In the genomic region with DNA sequence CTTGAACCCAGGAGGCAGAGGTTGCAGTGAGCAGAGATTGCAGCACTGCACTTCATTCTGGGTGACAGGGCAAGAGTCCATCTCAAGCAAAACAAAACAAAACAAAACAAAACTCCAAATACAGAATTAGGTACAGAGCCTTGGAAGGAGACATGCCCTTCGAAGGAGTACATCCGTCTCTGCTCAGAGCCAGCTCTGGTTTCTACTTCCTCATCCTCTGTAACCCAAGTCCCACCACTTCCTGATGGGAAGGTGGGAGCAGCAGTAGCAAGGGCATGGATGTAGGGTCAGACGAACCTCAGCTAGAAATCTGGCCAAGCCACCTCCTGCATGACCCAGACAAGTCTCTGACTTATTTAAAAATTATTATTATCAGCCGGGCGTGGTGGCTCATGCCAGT, we compare ENCODE assay signal across 20 cellular contexts.
"Had no signal": no experiment of that assay in that cellular context is flagged by ENCODE, and none has a peak within 500 bp of the region (broad histone marks: within the 10 kb centered on the region; RNA-seq: fewer than 3 reads in every experiment).

No MANE protein-coding gene starts in this region.

- H3K4me3 ChIP-seq: coronary artery, esophagus squamous epithelium, gastrocnemius medialis, psoas muscle, right atrium auricular region, upper lobe of left lung had no signal

- H3K4me3 Mint-ChIP-seq: activated CD4-positive, alpha-beta memory T cell treated with anti-CD3 and anti-CD28 coated beads, Interleukin-2, amount 10 ng/mL, durations not matched to agents 7 days and 5 days; activated CD4-positive, alpha-beta T cell treated with anti-CD3 and anti-CD28 coated beads, Interleukin-2, amount 10 ng/mL, durations not matched to agents 24 days and 14 days; activated CD8-positive, alpha-beta memory T cell treated with anti-CD3 and anti-CD28 coated beads, Interleukin-2, amount 10 ng/mL, durations not matched to agents 7 days and 5 days; activated naive CD4-positive, alpha-beta T cell treated with anti-CD3 and anti-CD28 coated beads, Interleukin-2, amount 10 ng/mL, durations not matched to agents 7 days and 5 days; activated naive CD8-positive, alpha-beta T cell treated with anti-CD3 and anti-CD28 coated beads, Interleukin-2, amount 50 U/mL, for 24 hours; memory B cell; natural killer cell treated with Interleukin-12 subunit alpha and Interleukin-12 subunit beta and Interleukin-15 and Interleukin-18, amount 100 ng/mL, for 72 hours had no signal

- H3K4me1 Mint-ChIP-seq: activated CD4-positive, alpha-beta memory T cell treated with anti-CD3 and anti-CD28 coated beads, Interleukin-2, amount 10 ng/mL, durations not matched to agents 7 days and 5 days; activated CD4-positive, alpha-beta T cell treated with anti-CD3 and anti-CD28 coated beads, Interleukin-2, amount 10 ng/mL, durations not matched to agents 24 days and 14 days; activated CD8-positive, alpha-beta memory T cell treated with anti-CD3 and anti-CD28 coated beads, Interleukin-2, amount 10 ng/mL, durations not matched to agents 7 days and 5 days; activated naive CD4-positive, alpha-beta T cell treated with anti-CD3 and anti-CD28 coated beads, Interleukin-2, amount 10 ng/mL, durations not matched to agents 7 days and 5 days; activated naive CD8-positive, alpha-beta T cell treated with anti-CD3 and anti-CD28 coated beads, Interleukin-2, amount 50 U/mL, for 24 hours; memory B cell had no signal

- H3K27ac ChIP-seq: coronary artery, esophagus squamous epithelium, gastrocnemius medialis, psoas muscle, right atrium auricular region, upper lobe of left lung had no signal

- ATAC-seq: activated CD8-positive, alpha-beta memory T cell treated with anti-CD3 and anti-CD28 coated beads, Interleukin-2, amount 10 ng/mL, durations not matched to agents 7 days and 5 days; activated naive CD8-positive, alpha-beta T cell treated with anti-CD3 and anti-CD28 coated beads, Interleukin-2, amount 50 U/mL, for 24 hours; gastrocnemius medialis; natural killer cell treated with Interleukin-12 subunit alpha and Interleukin-12 subunit beta and Interleukin-15 and Interleukin-18, amount 100 ng/mL, for 72 hours; psoas muscle; stimulated activated naive CD8-positive, alpha-beta T cell treated with anti-CD3 and anti-CD28 coated beads, Interleukin-15, Interleukin-2, amounts not matched to agents 100 U/mL and 50 U/mL, for 24 hours had no signal

- H3K9me3 Mint-ChIP-seq: activated CD4-positive, alpha-beta memory T cell treated with anti-CD3 and anti-CD28 coated beads, Interleukin-2, amount 10 ng/mL, durations not matched to agents 7 days and 5 days; activated CD4-positive, alpha-beta T cell treated with anti-CD3 and anti-CD28 coated beads, Interleukin-2, amount 10 ng/mL, durations not matched to agents 24 days and 14 days; activated naive CD4-positive, alpha-beta T cell treated with anti-CD3 and anti-CD28 coated beads, Interleukin-2, amount 10 ng/mL, durations not matched to agents 7 days and 5 days; activated naive CD8-positive, alpha-beta T cell treated with anti-CD3 and anti-CD28 coated beads, Interleukin-2, amount 50 U/mL, for 24 hours; memory B cell; natural killer cell treated with Interleukin-12 subunit alpha and Interleukin-12 subunit beta and Interleukin-15 and Interleukin-18, amount 100 ng/mL, for 72 hours had no signal

- H3K9me3 ChIP-seq: esophagus squamous epithelium, gastrocnemius medialis, psoas muscle, right atrium auricular region, upper lobe of left lung had no signal

- H3K27ac Mint-ChIP-seq: activated CD4-positive, alpha-beta memory T cell treated with anti-CD3 and anti-CD28 coated beads, Interleukin-2, amount 10 ng/mL, durations not matched to agents 7 days and 5 days; activated CD4-positive, alpha-beta T cell treated with anti-CD3 and anti-CD28 coated beads, Interleukin-2, amount 10 ng/mL, durations not matched to agents 24 days and 14 days; activated CD8-positive, alpha-beta memory T cell treated with anti-CD3 and anti-CD28 coated beads, Interleukin-2, amount 10 ng/mL, durations not matched to agents 7 days and 5 days; activated naive CD4-positive, alpha-beta T cell treated with anti-CD3 and anti-CD28 coated beads, Interleukin-2, amount 10 ng/mL, durations not matched to agents 7 days and 5 days; activated naive CD8-positive, alpha-beta T cell treated with anti-CD3 and anti-CD28 coated beads, Interleukin-2, amount 50 U/mL, for 24 hours; memory B cell; natural killer cell treated with Interleukin-12 subunit alpha and Interleukin-12 subunit beta and Interleukin-15 and Interleukin-18, amount 100 ng/mL, for 72 hours had no signal

- DNase-seq: activated CD4-positive, alpha-beta memory T cell treated with anti-CD3 and anti-CD28 coated beads, Interleukin-2, amount 10 ng/mL, durations not matched to agents 7 days and 5 days; activated CD4-positive, alpha-beta T cell treated with anti-CD3 and anti-CD28 coated beads, Interleukin-2, amount 10 ng/mL, durations not matched to agents 24 days and 14 days; activated CD8-positive, alpha-beta memory T cell treated with anti-CD3 and anti-CD28 coated beads, Interleukin-2, amount 10 ng/mL, durations not matched to agents 7 days and 5 days; activated effector memory CD4-positive, alpha-beta T cell treated with anti-CD3 and anti-CD28 coated beads, Interleukin-2, amount 50 U/mL, for 16 hours; activated naive CD4-positive, alpha-beta T cell treated with anti-CD3 and anti-CD28 coated beads, Interleukin-2, amount 10 ng/mL, durations not matched to agents 7 days and 5 days; activated naive CD8-positive, alpha-beta T cell treated with anti-CD3 and anti-CD28 coated beads, Interleukin-2, amount 50 U/mL, for 24 hours; activated T-cell treated with anti-CD3 and anti-CD28 coated beads for 4 hours; cerebellar nuclear complex; esophagus squamous epithelium; gastrocnemius medialis; hippocampal formation; psoas muscle; stimulated activated CD4-positive, alpha-beta T cell treated with anti-CD3 and anti-CD28 coated beads, Interleukin-4, amount 100 ng/mL, for 4 hours; stimulated activated naive CD8-positive, alpha-beta T cell treated with anti-CD3 and anti-CD28 coated beads, Interleukin-15, Interleukin-2, amounts not matched to agents 100 U/mL and 50 U/mL, for 24 hours; T-helper 9 cell; upper lobe of left lung had no signal

- H3K27me3 Mint-ChIP-seq: activated CD4-positive, alpha-beta memory T cell treated with anti-CD3 and anti-CD28 coated beads, Interleukin-2, amount 10 ng/mL, durations not matched to agents 7 days and 5 days; activated CD4-positive, alpha-beta T cell treated with anti-CD3 and anti-CD28 coated beads, Interleukin-2, amount 10 ng/mL, durations not matched to agents 24 days and 14 days; activated CD8-positive, alpha-beta memory T cell treated with anti-CD3 and anti-CD28 coated beads, Interleukin-2, amount 10 ng/mL, durations not matched to agents 7 days and 5 days; activated naive CD8-positive, alpha-beta T cell treated with anti-CD3 and anti-CD28 coated beads, Interleukin-2, amount 50 U/mL, for 24 hours had no signal

- H3K36me3 ChIP-seq: esophagus squamous epithelium, gastrocnemius medialis, right atrium auricular region, upper lobe of left lung had no signal

- H3K36me3 Mint-ChIP-seq: activated CD8-positive, alpha-beta memory T cell treated with anti-CD3 and anti-CD28 coated beads, Interleukin-2, amount 10 ng/mL, durations not matched to agents 7 days and 5 days; activated naive CD4-positive, alpha-beta T cell treated with anti-CD3 and anti-CD28 coated beads, Interleukin-2, amount 10 ng/mL, durations not matched to agents 7 days and 5 days; memory B cell; natural killer cell treated with Interleukin-12 subunit alpha and Interleukin-12 subunit beta and Interleukin-15 and Interleukin-18, amount 100 ng/mL, for 72 hours had no signal

- H3K4me1 ChIP-seq: gastrocnemius medialis, psoas muscle, right atrium auricular region, upper lobe of left lung had no signal
